Comparison of ENCODE assay signal across 22 cellular contexts in genomic region chr1:161676441-161676840, GRCh38. TPM values are rescaled to one million over a fixed set of nuclear protein-coding genes. Genes with fewer than 3 reads are reported as not detected.
A peak's percentile ranks its signal among the peaks of the same experiment; 100 is the strongest.
DNase-seq lines count a peak whose midpoint lies in the region; ATAC-seq and TF ChIP-seq lines count a peak whose summit lies in the region.
"Had no signal": no experiment of that assay in that cellular context is flagged by ENCODE, and none has a peak within 500 bp of the region (broad histone marks: within the 10 kb centered on the region; RNA-seq: fewer than 3 reads in every experiment).

No MANE protein-coding gene starts in this region.

- no peak for TF ChIP-seq EP300 in suprapubic skin (IDR thresholded peaks at IDR 0.05)

- H3K36me3 Mint-ChIP-seq in T-helper 2 cell treated with Interferon-gamma antibody and Interleukin-4, amounts not matched to agents 5 μg/mL and 100 μg/mL, for 36 hours (ENCODE audit: low read depth), result no peaks in the 10 kb centered on the region
- H3K36me3 Mint-ChIP-seq in activated T-helper 2 cell treated with anti-CD3 and anti-CD28 coated beads, Interferon-gamma antibody, Interleukin-2, Interleukin-4, amounts not matched to agents 10 μg/mL and 5 μg/mL and 100 μg/mL, durations not matched to agents 14 hours and 24 hours and 36 hours (ENCODE audit: low read depth), result no peaks in the 10 kb centered on the region

- no peak overlapping the region for H3K4me3 Mint-ChIP-seq in T-helper 2 cell treated with Interferon-gamma antibody and Interleukin-4, amounts not matched to agents 5 μg/mL and 100 μg/mL, for 36 hours
- no peak overlapping the region for H3K4me3 Mint-ChIP-seq in activated T-helper 2 cell treated with anti-CD3 and anti-CD28 coated beads, Interferon-gamma antibody, Interleukin-2, Interleukin-4, amounts not matched to agents 10 μg/mL and 5 μg/mL and 100 μg/mL, durations not matched to agents 14 hours and 24 hours and 36 hours (ENCODE audit: low read depth)
- H3K4me3 Mint-ChIP-seq: HFFc6 had no signal

- H3K4me3 ChIP-seq in HEK293 (ENCODE audit: low read depth, low read length), result no peak overlapping the region
- H3K4me3 ChIP-seq in dorsolateral prefrontal cortex, result no peak overlapping the region
- no peak overlapping the region for H3K4me3 ChIP-seq in suprapubic skin
- H3K4me3 ChIP-seq: SJSA1 had no signal

- no peaks in the 10 kb centered on the region for H3K9me3 ChIP-seq in HEK293 (ENCODE audit: control insufficient read depth, insufficient read depth, low read depth, low read length)
- no peaks in the 10 kb centered on the region for H3K9me3 ChIP-seq in suprapubic skin
- H3K9me3 ChIP-seq: BE2C, SJSA1 had no signal

- no peak for DNase-seq in dorsolateral prefrontal cortex
- DNase-seq in midbrain (lab: John Stamatoyannopoulos, UW), result peak; percentile 36
- DNase-seq in substantia nigra (lab: John Stamatoyannopoulos, UW), result peak in 3 of 49 donors; percentile 15 to 23 (median 15)
- no peak for DNase-seq in T-helper 2 cell treated with Interferon-gamma antibody and Interleukin-4, amounts not matched to agents 5 μg/mL and 100 μg/mL, for 36 hours (ENCODE audit: low spot score)
- no peak for DNase-seq in suprapubic skin (ENCODE audit: low spot score in 2 of 2)
- DNase-seq in activated T-helper 2 cell treated with anti-CD3 and anti-CD28 coated beads, Interferon-gamma antibody, Interleukin-2, Interleukin-4, amounts not matched to agents 10 μg/mL and 5 μg/mL and 100 μg/mL, durations not matched to agents 14 hours and 24 hours and 36 hours (ENCODE audit: low spot score), result no peak
- DNase-seq: BE2C, EL, GF-D8, HFFc6, MM.1S, NCI-H1092, NCI-H1436 treated with DMSO at 0.1 percent for 48 hours, NCI-H1930, NCI-H226, NCI-H510A treated with DMSO at 0.1 percent for 48 hours, NCI-H748 treated with DMSO at 0.1 percent for 48 hours had no signal

- peaks cover 7% of the 10 kb centered on the region for H3K27me3 Mint-ChIP-seq in T-helper 2 cell treated with Interferon-gamma antibody and Interleukin-4, amounts not matched to agents 5 μg/mL and 100 μg/mL, for 36 hours (ENCODE audit: low read depth)
- H3K27me3 Mint-ChIP-seq in activated T-helper 2 cell treated with anti-CD3 and anti-CD28 coated beads, Interferon-gamma antibody, Interleukin-2, Interleukin-4, amounts not matched to agents 10 μg/mL and 5 μg/mL and 100 μg/mL, durations not matched to agents 14 hours and 24 hours and 36 hours (ENCODE audit: low read depth), result peaks cover 8% of the 10 kb centered on the region

- H3K4me1 ChIP-seq in HEK293 (ENCODE audit: control insufficient read depth, insufficient read depth, low read length) (no peaks in the 10 kb centered on the region), suprapubic skin (no peaks in the 10 kb centered on the region)
- H3K4me1 ChIP-seq: BE2C, SJSA1 had no signal

- no peak overlapping the region for H3K27ac Mint-ChIP-seq in T-helper 2 cell treated with Interferon-gamma antibody and Interleukin-4, amounts not matched to agents 5 μg/mL and 100 μg/mL, for 36 hours
- no peak overlapping the region for H3K27ac Mint-ChIP-seq in activated T-helper 2 cell treated with anti-CD3 and anti-CD28 coated beads, Interferon-gamma antibody, Interleukin-2, Interleukin-4, amounts not matched to agents 10 μg/mL and 5 μg/mL and 100 μg/mL, durations not matched to agents 14 hours and 24 hours and 36 hours
- H3K27ac Mint-ChIP-seq: HFFc6 had no signal

- peaks cover 2% of the 10 kb centered on the region for H3K4me1 Mint-ChIP-seq in T-helper 2 cell treated with Interferon-gamma antibody and Interleukin-4, amounts not matched to agents 5 μg/mL and 100 μg/mL, for 36 hours (ENCODE audit: low read depth)
- H3K4me1 Mint-ChIP-seq in activated T-helper 2 cell treated with anti-CD3 and anti-CD28 coated beads, Interferon-gamma antibody, Interleukin-2, Interleukin-4, amounts not matched to agents 10 μg/mL and 5 μg/mL and 100 μg/mL, durations not matched to agents 14 hours and 24 hours and 36 hours (ENCODE audit: low read depth), result peaks cover 6% of the 10 kb centered on the region

- no peaks in the 10 kb centered on the region for H3K36me3 ChIP-seq in HEK293 (ENCODE audit: control insufficient read depth in 2 of 2, insufficient read depth in 1 of 2, low read length in 2 of 2)
- no peaks in the 10 kb centered on the region for H3K36me3 ChIP-seq in suprapubic skin
- H3K36me3 ChIP-seq: BE2C, SJSA1 had no signal

- no peak for TF ChIP-seq POLR2A in suprapubic skin (IDR thresholded peaks at IDR 0.05)

- H3K27ac ChIP-seq in HEK293 (ENCODE audit: extremely low read depth, low read depth, low read length), result no peak overlapping the region
- peak overlapping the region in 53 of 59 donors; percentile 3 to 88 (median 72) for H3K27ac ChIP-seq in dorsolateral prefrontal cortex
- H3K27ac ChIP-seq in substantia nigra (ENCODE audit: low read depth, low read length, poor library complexity, severe bottlenecking), result peak overlapping the region; percentile 64
- H3K27ac ChIP-seq in suprapubic skin, result no peak overlapping the region
- H3K27ac ChIP-seq: SJSA1 had no signal

- CTCF ChIA-PET in HEK293 (lab: Yijun Ruan, JAX), result no interaction called here

- intact Hi-C loops in dorsolateral prefrontal cortex (cut with DNase I), result no loop called here
- intact Hi-C loops in activated T-helper 2 cell treated with anti-CD3 and anti-CD28 coated beads, Interferon-gamma antibody, Interleukin-2, Interleukin-4, amounts not matched to agents 10 μg/mL and 5 μg/mL and 100 μg/mL, durations not matched to agents 14 hours and 24 hours and 36 hours (cut with micrococcal nuclease), result no loop called here

- POLR2A ChIA-PET in HEK293 (lab: Yijun Ruan, JAX), result no interaction called here

- H3K9me3 Mint-ChIP-seq in T-helper 2 cell treated with Interferon-gamma antibody and Interleukin-4, amounts not matched to agents 5 μg/mL and 100 μg/mL, for 36 hours, result no peaks in the 10 kb centered on the region
- no peaks in the 10 kb centered on the region for H3K9me3 Mint-ChIP-seq in activated T-helper 2 cell treated with anti-CD3 and anti-CD28 coated beads, Interferon-gamma antibody, Interleukin-2, Interleukin-4, amounts not matched to agents 10 μg/mL and 5 μg/mL and 100 μg/mL, durations not matched to agents 14 hours and 24 hours and 36 hours
- H3K9me3 Mint-ChIP-seq: HFFc6 had no signal

- no peak for ATAC-seq in GM19035 (IDR thresholded peaks at IDR 0.05; ENCODE audit: unreplicated experiment)
- ATAC-seq: Panc1 had no signal

- 86% methylated on average over 2 of the region's 2 CpGs for WGBS in suprapubic skin

- H3K27me3 ChIP-seq in dorsolateral prefrontal cortex, result peaks cover 0 to 9% (median 0%) of the 10 kb centered on the region in 45 donors
- H3K27me3 ChIP-seq in suprapubic skin, result peaks cover 9% of the 10 kb centered on the region
- H3K27me3 ChIP-seq: SJSA1 had no signal

- no peak for TF ChIP-seq CTCF in HEK293 (tag by site-specific recombination; IDR thresholded peaks at IDR 0.05)
- TF ChIP-seq CTCF in dorsolateral prefrontal cortex (IDR thresholded peaks at IDR 0.05 in 54 of 56, conservative IDR thresholded peaks at IDR 0.05 in 2 of 56; ENCODE audit: low read depth in 1 of 56, partially characterized antibody in 56 of 56), result no peak
- no peak for TF ChIP-seq CTCF in suprapubic skin (IDR thresholded peaks at IDR 0.05)

TF ChIP-seq in HEK293, 187 proteins besides CTCF, POLR2A, EP300 and RAD21:
- TF ChIP-seq ZNF610 (tag by site-specific recombination; IDR thresholded peaks at IDR 0.05; ENCODE audit: borderline replicate concordance) (no peak), PRDM1 (tag by site-specific recombination; IDR thresholded peaks at IDR 0.05) (peak; percentile 53; the same call in 1 of the 2 replicates)

RNA-seq across cellular contexts. Expression of gene FCGR2B, which starts 13.5 kb away (rescaled TPM):
- total RNA-seq in dorsolateral prefrontal cortex (10 to 100 TPM in 6 of 120 experiments, 1 to 10 TPM in 82, under 1 TPM in 32; 0.20 to 16.1 (median 1.8) TPM), suprapubic skin (1 to 10 TPM; 5.3 to 9.1 (median 6.0) TPM)
- not detected in 2 replicates for total RNA-seq in activated T-helper 2 cell treated with anti-CD3 and anti-CD28 coated beads, Interferon-gamma antibody, Interleukin-2, Interleukin-4, amounts not matched to agents 10 μg/mL and 5 μg/mL and 100 μg/mL, durations not matched to agents 14 hours and 24 hours and 36 hours
- total RNA-seq: HFFc6, LHCN-M2, SJSA1 had no signal

RNA-seq across cellular contexts. Expression of gene FCRLA, which starts 30.6 kb away (rescaled TPM):
- total RNA-seq in dorsolateral prefrontal cortex (1 to 10 TPM in 14 of 120 experiments, under 1 TPM in 41, not detected in 65; 0.21 to 2.3 (median 0.70) TPM), suprapubic skin (1 to 10 TPM in 3 of 4 donors, not detected in 1; 1.0 to 6.6 (median 1.6) TPM)
- total RNA-seq in activated T-helper 2 cell treated with anti-CD3 and anti-CD28 coated beads, Interferon-gamma antibody, Interleukin-2, Interleukin-4, amounts not matched to agents 10 μg/mL and 5 μg/mL and 100 μg/mL, durations not matched to agents 14 hours and 24 hours and 36 hours, result not detected in 2 replicates
- total RNA-seq: LHCN-M2 had no signal

RNA-seq across cellular contexts. Expression of gene FCRLB, which starts 44.9 kb away (rescaled TPM):
- total RNA-seq in dorsolateral prefrontal cortex (1 to 10 TPM; 1.1 to 7.0 (median 3.4) TPM), suprapubic skin (1 to 10 TPM in 1 of 4 donors, under 1 TPM in 2, not detected in 1; 0.72 to 1.4 (median 0.81) TPM)
- 0.16 TPM in 1 of 2 replicates, not detected in the other for total RNA-seq in activated T-helper 2 cell treated with anti-CD3 and anti-CD28 coated beads, Interferon-gamma antibody, Interleukin-2, Interleukin-4, amounts not matched to agents 10 μg/mL and 5 μg/mL and 100 μg/mL, durations not matched to agents 14 hours and 24 hours and 36 hours

RNA-seq across cellular contexts. Expression of gene FCGR3B, which starts 45.5 kb away (rescaled TPM):
- total RNA-seq in dorsolateral prefrontal cortex, result 10 to 100 TPM in 3 of 120 experiments, 1 to 10 TPM in 105, under 1 TPM in 8, not detected in 4; 0.34 to 19.7 (median 2.7) TPM
- 10 to 100 TPM in 1 of 4 donors, 1 to 10 TPM in 2, under 1 TPM in 1; 0.97 to 10.4 (median 1.8) TPM for total RNA-seq in suprapubic skin
- not detected in 2 replicates for total RNA-seq in activated T-helper 2 cell treated with anti-CD3 and anti-CD28 coated beads, Interferon-gamma antibody, Interleukin-2, Interleukin-4, amounts not matched to agents 10 μg/mL and 5 μg/mL and 100 μg/mL, durations not matched to agents 14 hours and 24 hours and 36 hours
- total RNA-seq: HFFc6, LHCN-M2, SJSA1 had no signal

Comparison
In these comparisons a context has a peak if more than half of its experiments do, and no peak if none do; other contexts are left out.
1. H3K27ac ChIP-seq: peak in dorsolateral prefrontal cortex (53 of 59) and substantia nigra (single experiment); none in HEK293 (single experiment) and suprapubic skin (single experiment).